Comparison of ENCODE assay signal across 1 cellular context in genomic region chr1:15426492-15427279, GRCh38.
TF ChIP-seq lines count a peak whose summit lies in the region.

No MANE protein-coding gene starts in this region.

TF ChIP-seq in HEK293, 187 proteins besides CTCF, POLR2A, EP300 and RAD21 (continued from another document and continues in another):
- TF ChIP-seq ZNF398 (tag by site-specific recombination; IDR thresholded peaks at IDR 0.05) (no peak), ZNF341 (tag by site-specific recombination; IDR thresholded peaks at IDR 0.05; ENCODE audit: low read depth) (peak; percentile 47; the same call in 1 of the 2 replicates), ZNF544 (tag by site-specific recombination; IDR thresholded peaks at IDR 0.05) (no peak), WT1 (tag by site-specific recombination; IDR thresholded peaks at IDR 0.05) (peak; percentile 61; the same call in 1 of the 2 replicates), ZNF664 (tag by site-specific recombination; IDR thresholded peaks at IDR 0.05) (no peak), ZFP41 (tag by site-specific recombination; IDR thresholded peaks at IDR 0.05; ENCODE audit: borderline replicate concordance) (no peak), KLF1 (tag by site-specific recombination; IDR thresholded peaks at IDR 0.05) (0 out of 2 replicates have a peak, but pooled peaks have one; percentile 26), ZXDB (tag by site-specific recombination; IDR thresholded peaks at IDR 0.05) (no peak), ZNF670 (tag by site-specific recombination; IDR thresholded peaks at IDR 0.05; ENCODE audit: low read depth) (no peak), SP3 (tag by site-specific recombination; IDR thresholded peaks at IDR 0.05) (no peak), SP7 (tag by site-specific recombination; IDR thresholded peaks at IDR 0.05) (peak; percentile 49; the same call in 1 of the 2 replicates), HIC1 (tag by site-specific recombination; IDR thresholded peaks at IDR 0.05) (no peak), GLIS1 (tag by site-specific recombination; IDR thresholded peaks at IDR 0.05) (peak; percentile 93), ZSCAN30 (tag by site-specific recombination; IDR thresholded peaks at IDR 0.05) (no peak), KLF9 (tag by site-specific recombination; IDR thresholded peaks at IDR 0.05; ENCODE audit: low read depth) (0 out of 2 replicates have a peak, but pooled peaks have one; percentile 14), ZNF37A (tag by site-specific recombination; IDR thresholded peaks at IDR 0.05) (no peak), ZNF561 (tag by site-specific recombination; IDR thresholded peaks at IDR 0.05; ENCODE audit: borderline replicate concordance) (no peak), ZNF549 (tag by site-specific recombination; IDR thresholded peaks at IDR 0.05) (no peak), GLIS2 (tag by site-specific recombination; IDR thresholded peaks at IDR 0.05) (peak; percentile 69), RBAK (tag by site-specific recombination; IDR thresholded peaks at IDR 0.05) (no peak), ZNF169 (tag by site-specific recombination; IDR thresholded peaks at IDR 0.05) (no peak), ZNF530 (tag by site-specific recombination; IDR thresholded peaks at IDR 0.05; ENCODE audit: low read depth) (no peak), ZSCAN4 (tag by site-specific recombination; IDR thresholded peaks at IDR 0.05) (no peak), PRDM10 (tag by site-specific recombination; IDR thresholded peaks at IDR 0.05) (no peak), ZNF600 (tag by site-specific recombination; IDR thresholded peaks at IDR 0.05) (peak; percentile 82), BCL11A (tag by site-specific recombination; IDR thresholded peaks at IDR 0.05; ENCODE audit: low read depth) (no peak), ZNF157 (tag by site-specific recombination; IDR thresholded peaks at IDR 0.05) (no peak), ZNF138 (tag by site-specific recombination; IDR thresholded peaks at IDR 0.05; ENCODE audit: borderline replicate concordance) (no peak), ZNF558 (tag by site-specific recombination; IDR thresholded peaks at IDR 0.05) (no peak), SALL2 (tag by site-specific recombination; IDR thresholded peaks at IDR 0.05; ENCODE audit: borderline replicate concordance) (no peak), SCRT2 (tag by site-specific recombination; IDR thresholded peaks at IDR 0.05) (peak; percentile 46), ZNF350 (tag by site-specific recombination; IDR thresholded peaks at IDR 0.05) (no peak), KLF8 (tag by site-specific recombination; IDR thresholded peaks at IDR 0.05) (no peak), ZBTB10 (tag by site-specific recombination; IDR thresholded peaks at IDR 0.05) (0 out of 2 replicates have a peak, but pooled peaks have one; percentile 13), EGR2 (tag by site-specific recombination; IDR thresholded peaks at IDR 0.05; ENCODE audit: low read depth) (peak; percentile 80), ZNF76 (tag by site-specific recombination; IDR thresholded peaks at IDR 0.05; ENCODE audit: borderline replicate concordance, low read depth) (no peak), ZFHX2 (tag by site-specific recombination; conservative IDR thresholded peaks at IDR 0.05) (peak; percentile 91), ZNF624 (tag by site-specific recombination; IDR thresholded peaks at IDR 0.05) (no peak), ZNF768 (tag by site-specific recombination; IDR thresholded peaks at IDR 0.05) (no peak), ZNF140 (tag by site-specific recombination; IDR thresholded peaks at IDR 0.05) (no peak), ZNF639 (tag by site-specific recombination; IDR thresholded peaks at IDR 0.05) (no peak)
- TF ChIP-seq, protein P1, sequence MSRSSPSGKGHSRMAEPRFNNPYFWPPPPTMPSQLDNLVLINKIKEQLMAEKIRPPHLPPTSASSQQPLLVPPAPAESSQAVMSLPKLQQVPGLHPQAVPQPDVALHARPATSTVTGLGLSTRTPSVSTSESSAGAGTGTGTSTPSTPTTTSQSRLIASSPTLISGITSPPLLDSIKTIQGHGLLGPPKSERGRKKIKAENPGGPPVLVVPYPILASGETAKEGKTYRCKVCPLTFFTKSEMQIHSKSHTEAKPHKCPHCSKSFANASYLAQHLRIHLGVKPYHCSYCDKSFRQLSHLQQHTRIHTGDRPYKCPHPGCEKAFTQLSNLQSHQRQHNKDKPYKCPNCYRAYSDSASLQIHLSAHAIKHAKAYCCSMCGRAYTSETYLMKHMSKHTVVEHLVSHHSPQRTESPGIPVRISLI (tag by site-specific recombination; IDR thresholded peaks at IDR 0.05) = no peak
- TF ChIP-seq, protein P2, sequence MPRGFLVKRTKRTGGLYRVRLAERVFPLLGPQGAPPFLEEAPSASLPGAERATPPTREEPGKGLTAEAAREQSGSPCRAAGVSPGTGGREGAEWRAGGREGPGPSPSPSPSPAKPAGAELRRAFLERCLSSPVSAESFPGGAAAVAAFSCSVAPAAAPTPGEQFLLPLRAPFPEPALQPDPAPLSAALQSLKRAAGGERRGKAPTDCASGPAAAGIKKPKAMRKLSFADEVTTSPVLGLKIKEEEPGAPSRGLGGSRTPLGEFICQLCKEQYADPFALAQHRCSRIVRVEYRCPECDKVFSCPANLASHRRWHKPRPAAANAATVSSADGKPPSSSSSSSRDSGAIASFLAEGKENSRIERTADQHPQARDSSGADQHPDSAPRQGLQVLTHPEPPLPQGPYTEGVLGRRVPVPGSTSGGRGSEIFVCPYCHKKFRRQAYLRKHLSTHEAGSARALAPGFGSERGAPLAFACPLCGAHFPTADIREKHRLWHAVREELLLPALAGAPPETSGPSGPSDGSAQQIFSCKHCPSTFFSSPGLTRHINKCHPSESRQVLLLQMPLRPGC (tag by site-specific recombination; IDR thresholded peaks at IDR 0.05) = no peak
- TF ChIP-seq, protein P3, sequence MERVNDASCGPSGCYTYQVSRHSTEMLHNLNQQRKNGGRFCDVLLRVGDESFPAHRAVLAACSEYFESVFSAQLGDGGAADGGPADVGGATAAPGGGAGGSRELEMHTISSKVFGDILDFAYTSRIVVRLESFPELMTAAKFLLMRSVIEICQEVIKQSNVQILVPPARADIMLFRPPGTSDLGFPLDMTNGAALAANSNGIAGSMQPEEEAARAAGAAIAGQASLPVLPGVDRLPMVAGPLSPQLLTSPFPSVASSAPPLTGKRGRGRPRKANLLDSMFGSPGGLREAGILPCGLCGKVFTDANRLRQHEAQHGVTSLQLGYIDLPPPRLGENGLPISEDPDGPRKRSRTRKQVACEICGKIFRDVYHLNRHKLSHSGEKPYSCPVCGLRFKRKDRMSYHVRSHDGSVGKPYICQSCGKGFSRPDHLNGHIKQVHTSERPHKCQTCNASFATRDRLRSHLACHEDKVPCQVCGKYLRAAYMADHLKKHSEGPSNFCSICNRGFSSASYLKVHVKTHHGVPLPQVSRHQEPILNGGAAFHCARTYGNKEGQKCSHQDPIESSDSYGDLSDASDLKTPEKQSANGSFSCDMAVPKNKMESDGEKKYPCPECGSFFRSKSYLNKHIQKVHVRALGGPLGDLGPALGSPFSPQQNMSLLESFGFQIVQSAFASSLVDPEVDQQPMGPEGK (tag by site-specific recombination; IDR thresholded peaks at IDR 0.05) = peak; percentile 64
